Comparison of ENCODE assay signal across 1 cellular context in the genomic region with DNA sequence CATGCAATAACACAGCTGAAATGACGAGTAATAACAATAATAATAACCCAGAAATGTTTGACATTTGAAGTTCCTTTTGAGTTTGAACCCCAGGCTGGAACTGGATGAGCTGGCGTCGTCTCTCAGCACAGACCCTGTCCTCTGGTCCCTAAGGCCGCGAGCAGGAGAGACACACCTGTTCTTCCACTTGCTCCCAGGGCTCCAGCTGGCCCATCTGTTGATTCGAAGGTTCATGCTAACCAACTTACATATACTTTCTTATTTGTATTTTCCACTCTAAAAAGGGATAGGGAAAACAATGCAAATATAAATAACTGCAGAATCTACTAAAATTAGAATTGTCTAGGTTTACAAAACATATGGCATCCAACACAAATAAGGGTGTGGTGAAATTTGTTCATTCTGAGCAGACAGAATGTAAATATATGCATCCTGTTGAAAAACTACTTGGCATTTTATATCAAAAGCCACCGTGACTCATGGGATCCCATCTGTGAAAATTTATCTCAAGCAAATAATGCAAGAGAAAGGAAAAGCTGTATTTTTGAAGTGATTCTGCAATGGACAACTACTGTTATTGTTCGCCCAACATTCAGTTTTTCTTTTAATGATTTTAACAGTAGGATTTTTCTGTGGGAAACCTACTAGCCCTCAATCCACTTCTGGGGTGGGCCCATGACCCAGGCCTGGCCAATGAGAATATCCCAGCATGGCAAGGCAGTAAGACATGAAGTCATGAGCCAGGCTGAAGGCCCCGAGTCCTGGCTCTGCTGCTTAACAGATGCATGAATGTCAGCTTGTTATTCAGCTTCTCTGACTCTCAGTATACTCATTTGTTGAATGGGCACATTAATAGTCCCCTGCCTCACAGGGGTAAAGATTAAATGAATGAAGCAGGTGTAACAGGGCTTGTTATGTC.
TF ChIP-seq lines count a peak whose summit lies in the region.

No MANE protein-coding gene starts in this region.

TF ChIP-seq in K562, 482 proteins besides CTCF, POLR2A, EP300 and RAD21 (continued from another document):
- TF ChIP-seq, protein P1, sequence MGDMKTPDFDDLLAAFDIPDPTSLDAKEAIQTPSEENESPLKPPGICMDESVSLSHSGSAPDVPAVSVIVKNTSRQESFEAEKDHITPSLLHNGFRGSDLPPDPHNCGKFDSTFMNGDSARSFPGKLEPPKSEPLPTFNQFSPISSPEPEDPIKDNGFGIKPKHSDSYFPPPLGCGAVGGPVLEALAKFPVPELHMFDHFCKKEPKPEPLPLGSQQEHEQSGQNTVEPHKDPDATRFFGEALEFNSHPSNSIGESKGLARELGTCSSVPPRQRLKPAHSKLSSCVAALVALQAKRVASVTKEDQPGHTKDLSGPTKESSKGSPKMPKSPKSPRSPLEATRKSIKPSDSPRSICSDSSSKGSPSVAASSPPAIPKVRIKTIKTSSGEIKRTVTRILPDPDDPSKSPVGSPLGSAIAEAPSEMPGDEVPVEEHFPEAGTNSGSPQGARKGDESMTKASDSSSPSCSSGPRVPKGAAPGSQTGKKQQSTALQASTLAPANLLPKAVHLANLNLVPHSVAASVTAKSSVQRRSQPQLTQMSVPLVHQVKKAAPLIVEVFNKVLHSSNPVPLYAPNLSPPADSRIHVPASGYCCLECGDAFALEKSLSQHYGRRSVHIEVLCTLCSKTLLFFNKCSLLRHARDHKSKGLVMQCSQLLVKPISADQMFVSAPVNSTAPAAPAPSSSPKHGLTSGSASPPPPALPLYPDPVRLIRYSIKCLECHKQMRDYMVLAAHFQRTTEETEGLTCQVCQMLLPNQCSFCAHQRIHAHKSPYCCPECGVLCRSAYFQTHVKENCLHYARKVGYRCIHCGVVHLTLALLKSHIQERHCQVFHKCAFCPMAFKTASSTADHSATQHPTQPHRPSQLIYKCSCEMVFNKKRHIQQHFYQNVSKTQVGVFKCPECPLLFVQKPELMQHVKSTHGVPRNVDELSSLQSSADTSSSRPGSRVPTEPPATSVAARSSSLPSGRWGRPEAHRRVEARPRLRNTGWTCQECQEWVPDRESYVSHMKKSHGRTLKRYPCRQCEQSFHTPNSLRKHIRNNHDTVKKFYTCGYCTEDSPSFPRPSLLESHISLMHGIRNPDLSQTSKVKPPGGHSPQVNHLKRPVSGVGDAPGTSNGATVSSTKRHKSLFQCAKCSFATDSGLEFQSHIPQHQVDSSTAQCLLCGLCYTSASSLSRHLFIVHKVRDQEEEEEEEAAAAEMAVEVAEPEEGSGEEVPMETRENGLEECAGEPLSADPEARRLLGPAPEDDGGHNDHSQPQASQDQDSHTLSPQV (IDR thresholded peaks at IDR 0.05), result 0 out of 2 replicates have a peak, but pooled peaks have one; percentile 7
TF ChIP-seq in K562: peak in this region for 1.
